ENCODE assay signal across 8 cellular contexts in the genomic region with DNA sequence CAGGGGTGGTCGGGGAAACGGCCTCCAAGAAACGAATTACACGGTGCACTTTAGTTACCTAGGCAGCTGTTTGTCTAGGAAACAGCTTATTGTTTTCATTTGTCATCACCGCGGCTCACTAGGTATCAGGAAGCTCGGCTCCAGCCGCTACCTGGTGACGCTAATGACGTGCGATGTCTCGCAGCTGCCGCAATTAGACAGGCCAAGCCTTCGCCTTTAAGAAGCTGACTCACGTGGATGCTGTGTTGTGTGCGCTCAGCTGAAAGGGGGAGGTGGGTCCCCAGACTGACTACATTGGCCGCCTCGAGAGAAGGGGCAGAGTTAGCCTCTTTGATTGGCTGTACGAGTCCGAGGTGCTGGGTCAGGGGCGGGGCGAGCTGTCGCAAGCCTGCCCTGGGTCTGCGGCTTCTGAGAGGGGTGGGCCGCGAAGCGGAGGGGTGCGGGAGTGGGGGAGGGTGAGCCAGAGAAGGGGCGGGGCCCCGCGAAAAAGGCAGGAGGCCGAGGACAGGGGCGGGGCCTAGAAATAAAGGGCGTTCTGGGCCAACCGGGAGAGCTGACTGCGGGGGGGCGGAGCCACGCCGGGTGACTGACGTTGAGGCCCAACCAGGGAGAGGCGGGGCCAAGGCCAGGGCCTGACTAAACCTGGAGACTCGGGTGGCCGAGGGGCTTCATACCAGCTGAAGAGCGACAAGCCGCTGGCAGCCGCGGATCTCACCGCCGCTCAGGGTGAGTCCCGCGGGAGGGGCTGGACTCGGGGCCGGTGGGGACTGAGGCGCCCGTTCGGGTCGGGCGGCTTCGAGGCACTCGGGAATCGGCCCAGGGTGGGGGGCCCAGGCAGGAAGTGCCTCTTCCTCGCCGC. TPM values are rescaled to one million over a fixed set of nuclear protein-coding genes. Genes with fewer than 3 reads are reported as not detected.
DNase-seq lines count a peak whose midpoint lies in the region; ATAC-seq, FAIRE-seq and TF ChIP-seq lines count a peak whose summit lies in the region.

TSS of gene YPEL5 (plus strand) at position 671 of the 859 bp plus-strand sequence. CDS start 9,645 bp downstream, outside the sequence.

- intact Hi-C loops in activated CD4-positive, alpha-beta T cell treated with anti-CD3 and anti-CD28 coated beads for 36 hours (cut with DNase I, micrococcal nuclease): loop anchor here (1.0 to 10.0 kb wide), 13 partner anchors 85 to 1754 kb away; partner anchors contain the start of genes LBH (in 2 of the 2), LCLAT1 (in 2 of the 2), EHD3 (in 1 of the 2) and FOSL2 (in 1 of the 2)
- intact Hi-C loops in kidney (cut with DNase I): no loop called here

- no peaks in the 10 kb centered on the region for H3K9me3 Mint-ChIP-seq in activated CD4-positive, alpha-beta T cell treated with anti-CD3 and anti-CD28 coated beads for 36 hours (ENCODE audit: low read depth)

- no peaks in the 10 kb centered on the region for H3K36me3 ChIP-seq in kidney (ENCODE audit: control insufficient read depth in 1 of 2, insufficient read depth in 2 of 2, low read length in 2 of 2)

- H3K27ac Mint-ChIP-seq in activated CD4-positive, alpha-beta T cell treated with anti-CD3 and anti-CD28 coated beads for 36 hours: peak within 1 kb of the TSS; percentile 96

- DNase-seq in Ammon's horn (ENCODE audit: low spot score) (peak; percentile 100), GM19238 (ENCODE audit: insufficient read length, low spot score) (peak; percentile 92), NCI-H524 (lab: John Stamatoyannopoulos, UW) (peak; percentile 99), choroid plexus epithelial cell (ENCODE audit: low read depth) (peak; percentile 100), kidney (peak; percentile 100)
- DNase-seq in activated CD4-positive, alpha-beta T cell treated with anti-CD3 and anti-CD28 coated beads for 36 hours: peak; percentile 99
- peak; percentile 99 for DNase-seq in stimulated activated CD4-positive, alpha-beta T cell treated with anti-CD3 and anti-CD28 coated beads, Interleukin-15, amount 100 ng/mL, for 24 hours

- no peaks in the 10 kb centered on the region for H3K9me3 ChIP-seq in kidney (ENCODE audit: control insufficient read depth in 1 of 2, low read length in 2 of 2)

- H3K4me3 ChIP-seq in choroid plexus epithelial cell (ENCODE audit: low read depth, low read length) (peak within 1 kb of the TSS; percentile 90), kidney (ENCODE audit: low read length in 2 of 2) (peak within 1 kb of the TSS; percentile 69 to 77)

- peak within 1 kb of the TSS; percentile 81 for H3K4me3 Mint-ChIP-seq in activated CD4-positive, alpha-beta T cell treated with anti-CD3 and anti-CD28 coated beads for 36 hours

- ATAC-seq in HG03442 (IDR thresholded peaks at IDR 0.05; ENCODE audit: unreplicated experiment): peak; percentile 91
- peak; percentile 94 for ATAC-seq in activated CD4-positive, alpha-beta T cell treated with anti-CD3 and anti-CD28 coated beads for 36 hours

- TF ChIP-seq CTCF in choroid plexus epithelial cell (conservative IDR thresholded peaks at IDR 0.05; ENCODE audit: low read depth, low read length) (no peak), kidney (IDR thresholded peaks at IDR 0.05; ENCODE audit: borderline replicate concordance, extremely low read depth, insufficient read depth) (no peak)

- H3K4me1 ChIP-seq in kidney (ENCODE audit: control insufficient read depth in 1 of 2, insufficient read depth in 1 of 2, low read depth in 1 of 2, low read length in 2 of 2): peaks cover 12 to 15% of the 10 kb centered on the region in 2 donors

- CTCF ChIA-PET in activated CD4-positive, alpha-beta T cell treated with anti-CD3 and anti-CD28 coated beads for 36 hours (lab: Charles Lee): interaction anchor here (0.6 to 7.3 kb wide), 12 partner anchors 9 to 565 kb away, joined by 3 to 114 read pairs (median 4); no protein-coding TSS in a partner anchor

- no peaks in the 10 kb centered on the region for H3K27me3 Mint-ChIP-seq in activated CD4-positive, alpha-beta T cell treated with anti-CD3 and anti-CD28 coated beads for 36 hours

- H3K27ac ChIP-seq in kidney (ENCODE audit: low read depth in 2 of 2, low read length in 2 of 2): peak within 1 kb of the TSS; percentile 95 to 97

- POLR2A ChIA-PET in activated CD4-positive, alpha-beta T cell treated with anti-CD3 and anti-CD28 coated beads for 36 hours (lab: Charles Lee): interaction anchor here (0.7 to 4.1 kb wide), 11 partner anchors 9 to 1740 kb away, joined by 3 to 43 read pairs (median 4); partner anchors contain the start of genes LBH and LCLAT1

- peaks cover 55% of the 10 kb centered on the region for H3K4me1 Mint-ChIP-seq in activated CD4-positive, alpha-beta T cell treated with anti-CD3 and anti-CD28 coated beads for 36 hours

- peak within 1 kb of the TSS; percentile 75 to 81 for H3K9ac ChIP-seq in kidney (ENCODE audit: low read length in 2 of 2)

- FAIRE-seq in kidney (lab: Jason Lieb, UNC): peak; percentile 94

- peaks cover 4% of the 10 kb centered on the region for H3K36me3 Mint-ChIP-seq in activated CD4-positive, alpha-beta T cell treated with anti-CD3 and anti-CD28 coated beads for 36 hours (ENCODE audit: low read depth)

RNA-seq across cellular contexts. Expression of gene YPEL5, which starts in this region (rescaled TPM):
- 10 to 100 TPM; 27.2 to 35.8 TPM for total RNA-seq in activated CD4-positive, alpha-beta T cell treated with anti-CD3 and anti-CD28 coated beads for 36 hours
- total RNA-seq in kidney: 109 TPM
- polyA plus RNA-seq in kidney (ENCODE audit: insufficient read depth, low read depth, low replicate concordance): 102 TPM

Comparison
In these comparisons a context has a peak if more than half of its experiments do, and no peak if none do; other contexts are left out.
1. Peak in every context shown above with its lines: DNase-seq, ATAC-seq, H3K4me3 ChIP-seq and H3K27ac ChIP-seq.